14 cellular contexts compared by ENCODE assay signal in the genomic region with DNA sequence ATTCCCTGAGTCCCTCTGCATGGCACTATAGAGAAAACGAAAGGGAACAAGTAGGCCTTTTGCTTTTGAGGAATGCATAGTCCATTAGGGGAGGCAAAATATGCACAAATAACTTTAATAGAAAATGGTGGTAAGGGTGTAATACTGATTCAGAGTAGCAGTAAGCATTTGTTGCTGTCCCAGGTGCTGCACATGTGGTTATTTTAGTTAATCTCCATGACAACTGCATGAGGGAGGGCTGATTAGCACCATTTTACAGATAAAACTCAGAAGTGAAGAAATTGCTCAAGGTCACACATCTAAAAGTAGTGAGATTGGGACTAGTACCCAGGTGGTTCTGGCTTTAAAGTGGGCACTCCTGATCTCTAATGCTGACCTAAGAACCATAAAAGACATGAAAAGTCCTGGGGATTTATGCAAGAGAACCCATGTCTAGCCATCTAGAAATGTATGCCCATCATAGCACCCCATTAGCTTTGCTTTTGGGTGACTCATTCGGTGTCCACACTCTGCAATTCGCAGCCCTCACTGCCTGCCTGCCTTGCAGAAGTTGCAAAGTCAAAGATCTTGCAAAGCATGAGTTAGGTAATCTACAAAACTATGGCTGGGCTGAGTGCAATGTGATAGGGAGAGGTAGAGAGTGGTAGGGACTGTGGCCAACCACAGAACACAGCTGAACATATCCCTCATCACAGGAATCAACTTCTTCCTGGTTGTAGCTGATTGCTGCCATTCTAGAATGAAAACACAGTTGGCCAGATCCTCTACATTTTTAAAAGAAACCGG.
"Had no signal": no experiment of that assay in that cellular context is flagged by ENCODE, and none has a peak within 500 bp of the region (broad histone marks: within the 10 kb centered on the region; RNA-seq: fewer than 3 reads in every experiment).

No MANE protein-coding gene starts in this region.

- H3K27ac ChIP-seq: brain microvascular endothelial cell, left ventricle myocardium inferior, tibial artery, vagina had no signal

- H3K27ac Mint-ChIP-seq: activated naive CD4-positive, alpha-beta T cell treated with anti-CD3 and anti-CD28 coated beads, Interleukin-2, amount 50 U/mL, for 24 hours; effector memory CD8-positive, alpha-beta T cell; stimulated activated effector memory CD8-positive, alpha-beta T cell treated with anti-CD3 and anti-CD28 coated beads, Interleukin-12 subunit alpha, Interleukin-12 subunit beta, amount 100 ng/mL, for 72 hours had no signal

- H3K4me1 Mint-ChIP-seq: activated naive CD4-positive, alpha-beta T cell treated with anti-CD3 and anti-CD28 coated beads, Interleukin-2, amount 50 U/mL, for 24 hours; stimulated activated effector memory CD8-positive, alpha-beta T cell treated with anti-CD3 and anti-CD28 coated beads, Interleukin-12 subunit alpha, Interleukin-12 subunit beta, amount 100 ng/mL, for 72 hours had no signal

- H3K36me3 Mint-ChIP-seq: activated naive CD4-positive, alpha-beta T cell treated with anti-CD3 and anti-CD28 coated beads, Interleukin-2, amount 50 U/mL, for 24 hours; stimulated activated effector memory CD8-positive, alpha-beta T cell treated with anti-CD3 and anti-CD28 coated beads, Interleukin-12 subunit alpha, Interleukin-12 subunit beta, amount 100 ng/mL, for 72 hours had no signal

- H3K36me3 ChIP-seq: brain microvascular endothelial cell, left ventricle myocardium inferior, tibial artery, vagina had no signal

- H3K9me3 Mint-ChIP-seq: activated naive CD4-positive, alpha-beta T cell treated with anti-CD3 and anti-CD28 coated beads, Interleukin-2, amount 50 U/mL, for 24 hours; effector memory CD8-positive, alpha-beta T cell; stimulated activated effector memory CD8-positive, alpha-beta T cell treated with anti-CD3 and anti-CD28 coated beads, Interleukin-12 subunit alpha, Interleukin-12 subunit beta, amount 100 ng/mL, for 72 hours had no signal

- H3K27me3 ChIP-seq: brain microvascular endothelial cell, tibial artery, vagina had no signal

- H3K4me1 ChIP-seq: left ventricle myocardium inferior, tibial artery, vagina had no signal

- H3K4me2 ChIP-seq: smooth muscle cell had no signal

- DNase-seq: activated CD4-positive, alpha-beta T cell treated with anti-CD3 and anti-CD28 coated beads, Interleukin-2, amount 50 U/mL, for 4 hours; activated effector memory CD4-positive, alpha-beta T cell treated with Interleukin-2 at 50 U/mL for 16 hours; activated T-cell treated with anti-CD3 and anti-CD28 coated beads, Interleukin-2, amount 50 U/mL, for 1 hour; brain microvascular endothelial cell; effector memory CD8-positive, alpha-beta T cell; erythroblast; left ventricle myocardium inferior; right cardiac atrium; tibial artery had no signal

- ATAC-seq: activated CD4-positive, CD25-positive, alpha-beta regulatory T cell treated with anti-CD3 and anti-CD28 coated beads, Interleukin-2, amount 50 U/mL, for 24 hours; effector memory CD8-positive, alpha-beta T cell; right cardiac atrium; stimulated activated effector memory CD8-positive, alpha-beta T cell treated with anti-CD3 and anti-CD28 coated beads, Interleukin-12 subunit alpha, Interleukin-12 subunit beta, amount 100 ng/mL, for 72 hours had no signal

- H3K4me3 Mint-ChIP-seq: activated naive CD4-positive, alpha-beta T cell treated with anti-CD3 and anti-CD28 coated beads, Interleukin-2, amount 50 U/mL, for 24 hours; effector memory CD8-positive, alpha-beta T cell; stimulated activated effector memory CD8-positive, alpha-beta T cell treated with anti-CD3 and anti-CD28 coated beads, Interleukin-12 subunit alpha, Interleukin-12 subunit beta, amount 100 ng/mL, for 72 hours had no signal

- H3K4me3 ChIP-seq: left ventricle myocardium inferior, smooth muscle cell, tibial artery, vagina had no signal
